Comparison of ENCODE assay signal across 1 cellular context in genomic region chr5:157502143-157502647, GRCh38.
TF ChIP-seq lines count a peak whose summit lies in the region.

No MANE protein-coding gene starts in this region.

TF ChIP-seq in HepG2, 621 proteins besides CTCF, POLR2A, EP300 and RAD21 (continued from another document):
- TF ChIP-seq TFDP1 (CRISPR knock-in tag; IDR thresholded peaks at IDR 0.05; ENCODE audit: borderline replicate concordance) (no peak), CENPT (CRISPR knock-in tag; IDR thresholded peaks at IDR 0.05; ENCODE audit: low read depth) (no peak), ZBTB49 (CRISPR knock-in tag; IDR thresholded peaks at IDR 0.05; ENCODE audit: borderline replicate concordance) (no peak), ZNF136 (CRISPR knock-in tag; IDR thresholded peaks at IDR 0.05; ENCODE audit: low read depth) (no peak), MEF2D (CRISPR knock-in tag; IDR thresholded peaks at IDR 0.05) (no peak)
